ENCODE assay signal across 2 cellular contexts in the genomic region with DNA sequence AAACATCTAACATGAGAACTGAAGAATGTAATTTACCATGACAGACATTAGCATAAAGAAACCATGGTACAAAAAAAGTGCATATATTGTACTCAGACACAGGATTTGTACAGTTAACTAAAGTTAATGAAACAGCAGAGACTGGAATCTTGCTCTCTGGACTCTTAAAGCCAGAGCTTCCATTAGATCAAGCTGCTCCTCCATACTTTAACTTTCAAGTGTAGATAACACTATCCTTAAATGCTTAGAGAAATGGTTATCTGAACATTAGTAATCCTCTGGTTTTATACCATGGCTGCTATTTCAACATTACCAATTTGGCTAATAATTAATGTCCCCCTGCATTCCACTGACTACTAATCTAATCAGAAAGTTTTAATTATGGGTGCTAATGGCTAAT.
TF ChIP-seq lines count a peak whose summit lies in the region.

No MANE protein-coding gene starts in this region.

TF ChIP-seq in HepG2, 621 proteins besides CTCF, POLR2A, EP300 and RAD21:
- TF ChIP-seq NRL (CRISPR knock-in tag; IDR thresholded peaks at IDR 0.05; ENCODE audit: borderline replicate concordance) (no peak), ETV6 (CRISPR knock-in tag; conservative IDR thresholded peaks at IDR 0.05) (no peak), ZNF790 (CRISPR knock-in tag; IDR thresholded peaks at IDR 0.05; ENCODE audit: borderline replicate concordance) (no peak), NAIF1 (CRISPR knock-in tag; IDR thresholded peaks at IDR 0.05; ENCODE audit: borderline replicate concordance) (no peak), ZNF614 (CRISPR knock-in tag; IDR thresholded peaks at IDR 0.05; ENCODE audit: borderline replicate concordance) (peak; percentile 98), ELF4 (CRISPR knock-in tag; IDR thresholded peaks at IDR 0.05; ENCODE audit: borderline replicate concordance) (0 out of 2 replicates have a peak, but pooled peaks have one; percentile 53), ZNF746 (CRISPR knock-in tag; IDR thresholded peaks at IDR 0.05) (no peak)
- TF ChIP-seq, protein P1, sequence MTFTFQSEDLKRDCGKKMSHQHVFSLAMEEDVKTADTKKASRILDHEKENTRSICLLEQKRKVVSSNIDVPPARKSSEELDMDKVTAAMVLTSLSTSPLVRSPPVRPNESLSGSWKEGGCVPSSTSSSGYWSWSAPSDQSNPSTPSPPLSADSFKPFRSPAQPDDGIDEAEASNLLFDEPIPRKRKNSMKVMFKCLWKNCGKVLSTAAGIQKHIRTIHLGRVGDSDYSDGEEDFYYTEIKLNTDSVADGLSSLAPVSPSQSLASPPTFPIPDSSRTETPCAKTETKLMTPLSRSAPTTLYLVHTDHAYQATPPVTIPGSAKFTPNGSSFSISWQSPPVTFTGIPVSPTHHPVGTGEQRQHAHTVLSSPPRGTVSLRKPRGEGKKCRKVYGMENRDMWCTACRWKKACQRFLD (CRISPR knock-in tag; IDR thresholded peaks at IDR 0.05; ENCODE audit: borderline replicate concordance) = no peak
- TF ChIP-seq, protein P2, sequence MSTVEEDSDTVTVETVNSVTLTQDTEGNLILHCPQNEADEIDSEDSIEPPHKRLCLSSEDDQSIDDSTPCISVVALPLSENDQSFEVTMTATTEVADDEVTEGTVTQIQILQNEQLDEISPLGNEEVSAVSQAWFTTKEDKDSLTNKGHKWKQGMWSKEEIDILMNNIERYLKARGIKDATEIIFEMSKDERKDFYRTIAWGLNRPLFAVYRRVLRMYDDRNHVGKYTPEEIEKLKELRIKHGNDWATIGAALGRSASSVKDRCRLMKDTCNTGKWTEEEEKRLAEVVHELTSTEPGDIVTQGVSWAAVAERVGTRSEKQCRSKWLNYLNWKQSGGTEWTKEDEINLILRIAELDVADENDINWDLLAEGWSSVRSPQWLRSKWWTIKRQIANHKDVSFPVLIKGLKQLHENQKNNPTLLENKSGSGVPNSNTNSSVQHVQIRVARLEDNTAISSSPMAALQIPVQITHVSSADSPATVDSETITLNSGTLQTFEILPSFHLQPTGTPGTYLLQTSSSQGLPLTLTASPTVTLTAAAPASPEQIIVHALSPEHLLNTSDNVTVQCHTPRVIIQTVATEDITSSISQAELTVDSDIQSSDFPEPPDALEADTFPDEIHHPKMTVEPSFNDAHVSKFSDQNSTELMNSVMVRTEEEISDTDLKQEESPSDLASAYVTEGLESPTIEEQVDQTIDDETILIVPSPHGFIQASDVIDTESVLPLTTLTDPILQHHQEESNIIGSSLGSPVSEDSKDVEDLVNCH (CRISPR knock-in tag; IDR thresholded peaks at IDR 0.05) = no peak
TF ChIP-seq in HepG2: peak in this region for 2.

TF ChIP-seq in K562, 482 proteins besides CTCF, POLR2A, EP300 and RAD21:
- TF ChIP-seq NCOA2 (IDR thresholded peaks at IDR 0.05; ENCODE audit: partially characterized antibody in 2 of 2) (no peak), RBFOX2 (IDR thresholded peaks at IDR 0.05; ENCODE audit: low read depth, low read length) (peak; percentile 39; the same call in 1 of the 2 replicates)
